Comparison of ENCODE assay signal across 18 cellular contexts in genomic region chr5:158660726-158661125, GRCh38.
A peak's percentile ranks its signal among the peaks of the same experiment; 100 is the strongest.
DNase-seq lines count a peak whose midpoint lies in the region; ATAC-seq and TF ChIP-seq lines count a peak whose summit lies in the region.
"Had no signal": no experiment of that assay in that cellular context is flagged by ENCODE, and none has a peak within 500 bp of the region (broad histone marks: within the 10 kb centered on the region; RNA-seq: fewer than 3 reads in every experiment).

No MANE protein-coding gene starts in this region.

- H3K27ac Mint-ChIP-seq in activated naive CD8-positive, alpha-beta T cell treated with anti-CD3 and anti-CD28 coated beads, Interleukin-2, amount 50 U/mL, for 24 hours, result no peak overlapping the region
- H3K27ac Mint-ChIP-seq: CD4-positive, CD25-positive, alpha-beta regulatory T cell had no signal

- H2AFZ ChIP-seq in osteoblast (ENCODE audit: low read length), result no peak overlapping the region

- H3K36me3 Mint-ChIP-seq in activated naive CD8-positive, alpha-beta T cell treated with anti-CD3 and anti-CD28 coated beads, Interleukin-2, amount 50 U/mL, for 24 hours (ENCODE audit: low read depth), result peaks cover 3% of the 10 kb centered on the region
- H3K36me3 Mint-ChIP-seq: CD4-positive, CD25-positive, alpha-beta regulatory T cell had no signal

- H3K4me1 ChIP-seq in osteoblast (ENCODE audit: insufficient read depth, low read length), result peaks cover 8% of the 10 kb centered on the region

- H3K9me3 Mint-ChIP-seq in activated naive CD8-positive, alpha-beta T cell treated with anti-CD3 and anti-CD28 coated beads, Interleukin-2, amount 50 U/mL, for 24 hours, result peaks cover 27% of the 10 kb centered on the region

- H3K4me1 Mint-ChIP-seq in activated naive CD8-positive, alpha-beta T cell treated with anti-CD3 and anti-CD28 coated beads, Interleukin-2, amount 50 U/mL, for 24 hours, result no peaks in the 10 kb centered on the region
- H3K4me1 Mint-ChIP-seq: CD4-positive, CD25-positive, alpha-beta regulatory T cell had no signal

- peak overlapping the region; percentile 35 for H3K27ac ChIP-seq in osteoblast (ENCODE audit: low read depth, low read length)

- no peak for TF ChIP-seq CTCF in choroid plexus epithelial cell (conservative IDR thresholded peaks at IDR 0.05; ENCODE audit: low read depth, low read length)
- TF ChIP-seq CTCF in osteoblast (IDR thresholded peaks at IDR 0.05; ENCODE audit: extremely low read depth, low read depth, low read length), result no peak

- no peak overlapping the region for H3K4me3 ChIP-seq in MG63
- no peak overlapping the region for H3K4me3 ChIP-seq in choroid plexus epithelial cell (ENCODE audit: low read depth, low read length)
- H3K4me3 ChIP-seq in osteoblast (ENCODE audit: insufficient read depth, low read length), result no peak overlapping the region
- H3K4me3 ChIP-seq: GM12878 had no signal

- H4K20me1 ChIP-seq in osteoblast (ENCODE audit: insufficient read depth, low read length), result no peaks in the 10 kb centered on the region

- ATAC-seq in GM18498 (IDR thresholded peaks at IDR 0.05; ENCODE audit: unreplicated experiment), result no peak
- no peak for ATAC-seq in activated naive CD8-positive, alpha-beta T cell treated with anti-CD3 and anti-CD28 coated beads, Interleukin-2, amount 50 U/mL, for 24 hours
- ATAC-seq: GM12878, SK-N-SH treated with all-trans-retinoic acid at 6 μM for 48 hours had no signal

- no peaks in the 10 kb centered on the region for H3K36me3 ChIP-seq in MG63
- no peaks in the 10 kb centered on the region for H3K36me3 ChIP-seq in osteoblast (ENCODE audit: insufficient read depth, low read length)

- no peaks in the 10 kb centered on the region for H3K27me3 Mint-ChIP-seq in activated naive CD8-positive, alpha-beta T cell treated with anti-CD3 and anti-CD28 coated beads, Interleukin-2, amount 50 U/mL, for 24 hours
- H3K27me3 Mint-ChIP-seq: CD4-positive, CD25-positive, alpha-beta regulatory T cell had no signal

- no peak overlapping the region for H3K4me3 Mint-ChIP-seq in activated naive CD8-positive, alpha-beta T cell treated with anti-CD3 and anti-CD28 coated beads, Interleukin-2, amount 50 U/mL, for 24 hours
- H3K4me3 Mint-ChIP-seq: CD4-positive, CD25-positive, alpha-beta regulatory T cell had no signal

- no peak overlapping the region for H3K4me2 ChIP-seq in osteoblast (ENCODE audit: insufficient read depth, low read length)

- peak; percentile 61 for DNase-seq in EH (ENCODE audit: low read depth)
- peak; percentile 7 for DNase-seq in MG63
- peak; percentile 55 for DNase-seq in choroid plexus epithelial cell (ENCODE audit: low read depth)
- no peak for DNase-seq in osteoblast (ENCODE audit: insufficient read length, low spot score, missing footprints)
- DNase-seq in COR-L47 (lab: John Stamatoyannopoulos, UW), result no peak
- DNase-seq in SKM-1 treated with dmso at 0.1 percent for 144 hours (lab: John Stamatoyannopoulos, UW; ENCODE audit: unreplicated experiment), result no peak
- no peak for DNase-seq in activated naive CD8-positive, alpha-beta T cell treated with anti-CD3 and anti-CD28 coated beads, Interleukin-2, amount 50 U/mL, for 24 hours
- DNase-seq: CD4-positive, CD25-positive, alpha-beta regulatory T cell; IMR-90; Karpas-422; MM.1S; NCI-H1105; NCI-H187; NCI-H69; Right ventricle myocardium superior had no signal

- H3K9me3 ChIP-seq in MG63 (peaks cover 16% of the 10 kb centered on the region), osteoblast (ENCODE audit: low read depth, low read length) (no peaks in the 10 kb centered on the region)

- H3K27me3 ChIP-seq in MG63 (no peaks in the 10 kb centered on the region), osteoblast (ENCODE audit: insufficient read depth, low read length) (no peaks in the 10 kb centered on the region)

- no peaks in the 10 kb centered on the region for H3K79me2 ChIP-seq in osteoblast (ENCODE audit: insufficient read depth, low read length)

Comparison
In these comparisons a context has a peak if more than half of its experiments do, and no peak if none do; other contexts are left out.
1. DNase-seq: peak in EH (single experiment), MG63 (single experiment) and choroid plexus epithelial cell (single experiment); none in osteoblast (single experiment), COR-L47 (single experiment), SKM-1 treated with dmso at 0.1 percent for 144 hours (single experiment) and activated naive CD8-positive, alpha-beta T cell treated with anti-CD3 and anti-CD28 coated beads, Interleukin-2, amount 50 U/mL, for 24 hours (single experiment).